In genomic region chr11:117930668-117931330, GRCh38 we compare ENCODE assay signal across 8 cellular contexts. TPM values are rescaled to one million over a fixed set of nuclear protein-coding genes. Genes with fewer than 3 reads are reported as not detected.
DNase-seq lines count a peak whose midpoint lies in the region; ATAC-seq and TF ChIP-seq lines count a peak whose summit lies in the region.
"Had no signal": no experiment of that assay in that cellular context is flagged by ENCODE, and none has a peak within 500 bp of the region (broad histone marks: within the 10 kb centered on the region; RNA-seq: fewer than 3 reads in every experiment).

No MANE protein-coding gene starts in this region.

- H3K27me3 Mint-ChIP-seq in CD4-positive, CD25-positive, alpha-beta regulatory T cell: peaks cover 5% of the 10 kb centered on the region
- no peaks in the 10 kb centered on the region for H3K27me3 Mint-ChIP-seq in activated CD4-positive, alpha-beta memory T cell treated with anti-CD3 and anti-CD28 coated beads for 36 hours

- TF ChIP-seq CTCF in GM10248 (IDR thresholded peaks at IDR 0.05; ENCODE audit: control extremely low read depth, extremely low read depth, low read depth, missing control alignments) (no peak), PC-3 (conservative IDR thresholded peaks at IDR 0.05; ENCODE audit: low read depth, low read length) (no peak)

- peaks cover 26% of the 10 kb centered on the region for H3K4me1 ChIP-seq in CD4-positive, CD25-positive, alpha-beta regulatory T cell (ENCODE audit: control insufficient read depth, insufficient read depth, low read length, poor library complexity, severe bottlenecking)
- H3K4me1 ChIP-seq in PC-3 (ENCODE audit: insufficient read depth, low read length): peaks cover 15% of the 10 kb centered on the region

- no peaks in the 10 kb centered on the region for H3K36me3 Mint-ChIP-seq in CD4-positive, CD25-positive, alpha-beta regulatory T cell
- no peaks in the 10 kb centered on the region for H3K36me3 Mint-ChIP-seq in activated CD4-positive, alpha-beta memory T cell treated with anti-CD3 and anti-CD28 coated beads for 36 hours

- peak; percentile 59 to 63 for ATAC-seq in CD4-positive, CD25-positive, alpha-beta regulatory T cell (ENCODE audit: low read depth in 2 of 2)
- ATAC-seq in PC-3: no peak
- no peak for ATAC-seq in HG03521 (IDR thresholded peaks at IDR 0.05; ENCODE audit: unreplicated experiment)

- H3K4me3 Mint-ChIP-seq in CD4-positive, CD25-positive, alpha-beta regulatory T cell: peak overlapping the region in 3 of 4 donors; percentile 14 to 76 (median 64)
- no peak overlapping the region for H3K4me3 Mint-ChIP-seq in activated CD4-positive, alpha-beta memory T cell treated with anti-CD3 and anti-CD28 coated beads for 36 hours

- H3K36me3 ChIP-seq in CD4-positive, CD25-positive, alpha-beta regulatory T cell (ENCODE audit: control insufficient read depth, insufficient read depth, low read length): no peaks in the 10 kb centered on the region
- no peaks in the 10 kb centered on the region for H3K36me3 ChIP-seq in PC-3 (ENCODE audit: low read depth, low read length)
- H3K36me3 ChIP-seq: esophagus squamous epithelium had no signal

- POLR2A ChIA-PET in GM10248 (lab: Yijun Ruan, JAX) (interaction anchor here (0.6 kb wide), 1 partner anchor 11 kb away, joined by 3 read pairs; no protein-coding TSS in a partner anchor), PC-3 (lab: Charles Lee; ENCODE audit: unreplicated experiment) (no interaction called here)
- POLR2A ChIA-PET in activated CD4-positive, alpha-beta memory T cell treated with anti-CD3 and anti-CD28 coated beads for 36 hours (lab: Charles Lee): interaction anchor here (0.8 to 1.5 kb wide), 3 partner anchors 11 to 56 kb away, joined by 3 to 6 read pairs (median 3); partner anchors contain the start of gene FXYD6

- no peaks in the 10 kb centered on the region for H3K9me3 Mint-ChIP-seq in CD4-positive, CD25-positive, alpha-beta regulatory T cell
- no peaks in the 10 kb centered on the region for H3K9me3 Mint-ChIP-seq in activated CD4-positive, alpha-beta memory T cell treated with anti-CD3 and anti-CD28 coated beads for 36 hours

- no peak overlapping the region for H3K9ac ChIP-seq in PC-3 (ENCODE audit: low read length)

- no peaks in the 10 kb centered on the region for H3K9me3 ChIP-seq in CD4-positive, CD25-positive, alpha-beta regulatory T cell (ENCODE audit: control insufficient read depth in 2 of 2, low read length in 2 of 2)
- no peaks in the 10 kb centered on the region for H3K9me3 ChIP-seq in PC-3 (ENCODE audit: low read length)
- H3K9me3 ChIP-seq: esophagus squamous epithelium had no signal

- no peaks in the 10 kb centered on the region for H4K20me1 ChIP-seq in PC-3 (ENCODE audit: low read length)

- intact Hi-C loops in activated CD4-positive, alpha-beta memory T cell treated with anti-CD3 and anti-CD28 coated beads for 36 hours (cut with micrococcal nuclease): loop anchor here (2.0 to 5.0 kb wide), 2 partner anchors 16 to 122 kb away; no protein-coding TSS in a partner anchor
- intact Hi-C loops in PC-3 (cut with micrococcal nuclease): no loop called here

- H3K27ac Mint-ChIP-seq in CD4-positive, CD25-positive, alpha-beta regulatory T cell: peak overlapping the region; percentile 64 to 91 (median 89)
- H3K27ac Mint-ChIP-seq in activated CD4-positive, alpha-beta memory T cell treated with anti-CD3 and anti-CD28 coated beads for 36 hours: peak overlapping the region; percentile 72

- H3K27ac ChIP-seq in CD4-positive, CD25-positive, alpha-beta regulatory T cell (ENCODE audit: insufficient read depth, low read length, poor library complexity, severe bottlenecking): peak overlapping the region; percentile 15
- no peak overlapping the region for H3K27ac ChIP-seq in PC-3 (ENCODE audit: low read length)

- CTCF ChIA-PET in GM10248 (lab: Yijun Ruan, JAX) (interaction anchor here (0.7 to 9.2 kb wide), 15 partner anchors 10 to 1409 kb away, joined by 3 to 135 read pairs (median 3); no protein-coding TSS in a partner anchor), PC-3 (lab: Charles Lee) (no interaction called here)
- CTCF ChIA-PET in activated CD4-positive, alpha-beta memory T cell treated with anti-CD3 and anti-CD28 coated beads for 36 hours (lab: Charles Lee): interaction anchor here (0.6 to 6.3 kb wide), 5 partner anchors 15 to 122 kb away, joined by 3 to 53 read pairs (median 7); no protein-coding TSS in a partner anchor

- H2AFZ ChIP-seq in PC-3 (ENCODE audit: low read length): no peak overlapping the region

- H3K4me2 ChIP-seq in PC-3 (ENCODE audit: low read length): no peak overlapping the region

- no peaks in the 10 kb centered on the region for H3K79me2 ChIP-seq in PC-3 (ENCODE audit: low read length)

- no peaks in the 10 kb centered on the region for H3K9me2 ChIP-seq in PC-3 (replicated peaks; ENCODE audit: low read length)

- no peak overlapping the region for H3K4me3 ChIP-seq in CD4-positive, CD25-positive, alpha-beta regulatory T cell (ENCODE audit: low read depth, low read length)
- no peak overlapping the region for H3K4me3 ChIP-seq in PC-3 (ENCODE audit: low read length)
- H3K4me3 ChIP-seq: esophagus squamous epithelium had no signal

- DNase-seq in CD4-positive, CD25-positive, alpha-beta regulatory T cell: peak in 2 of 3 donors; percentile 14 to 58
- DNase-seq in GM10248 (ENCODE audit: extremely low spot score): peak; percentile 51
- DNase-seq in activated CD4-positive, alpha-beta memory T cell treated with anti-CD3 and anti-CD28 coated beads for 36 hours: peak; percentile 57
- peak; percentile 87 for DNase-seq in mesenteric fat pad (ENCODE audit: low spot score)
- DNase-seq in PC-3: no peak
- no peak for DNase-seq in NCI-H510A treated with DMSO at 0.1 percent for 48 hours (lab: John Stamatoyannopoulos, UW)
- DNase-seq: esophagus squamous epithelium had no signal

- no peaks in the 10 kb centered on the region for H3K27me3 ChIP-seq in CD4-positive, CD25-positive, alpha-beta regulatory T cell (ENCODE audit: control insufficient read depth, insufficient read depth, low read length)
- H3K27me3 ChIP-seq in PC-3 (ENCODE audit: low read length): peaks cover 40% of the 10 kb centered on the region

- BruUV-seq in PC-3 (replicated peaks; lab: Mats Ljungman, UMichigan): no TSS peak

- no peaks in the 10 kb centered on the region for H3F3A ChIP-seq in PC-3 (ENCODE audit: low read length, unreplicated experiment)

- H3K4me1 Mint-ChIP-seq in CD4-positive, CD25-positive, alpha-beta regulatory T cell: peaks cover 13 to 53% (median 27%) of the 10 kb centered on the region in 4 donors
- peaks cover 47% of the 10 kb centered on the region for H3K4me1 Mint-ChIP-seq in activated CD4-positive, alpha-beta memory T cell treated with anti-CD3 and anti-CD28 coated beads for 36 hours (ENCODE audit: low read depth)

RNA-seq across cellular contexts. Expression of gene TMPRSS13, which starts 1.6 kb away (rescaled TPM):
- 3.4 TPM for total RNA-seq in CD4-positive, CD25-positive, alpha-beta regulatory T cell
- 1 to 10 TPM in 2 of 4 donors, under 1 TPM in 2; 0.57 to 1.4 (median 1.1) TPM for polyA plus RNA-seq in CD4-positive, CD25-positive, alpha-beta regulatory T cell
- 1 to 10 TPM; 2.0 to 2.6 TPM for total RNA-seq in activated CD4-positive, alpha-beta memory T cell treated with anti-CD3 and anti-CD28 coated beads for 36 hours
- 0.39 TPM for total RNA-seq in mesenteric fat pad
- 2.2 and 2.9 TPM in 2 replicates for total RNA-seq in PC-3 (2014; rRNA removed)

RNA-seq across cellular contexts. Expression of gene FXYD6, which starts 54.3 kb away (rescaled TPM):
- total RNA-seq in CD4-positive, CD25-positive, alpha-beta regulatory T cell: not detected
- not detected for polyA plus RNA-seq in CD4-positive, CD25-positive, alpha-beta regulatory T cell
- total RNA-seq in activated CD4-positive, alpha-beta memory T cell treated with anti-CD3 and anti-CD28 coated beads for 36 hours: under 1 TPM; 0.26 to 0.61 TPM
- total RNA-seq in mesenteric fat pad (21.5 TPM), PC-3 (2014; rRNA removed) (not detected in 2 replicates)

RNA-seq across cellular contexts. Expression of gene IL10RA, which starts 55.4 kb away (rescaled TPM):
- total RNA-seq in CD4-positive, CD25-positive, alpha-beta regulatory T cell: 661 TPM
- 100 to 1,000 TPM; 572 to 666 (median 631) TPM for polyA plus RNA-seq in CD4-positive, CD25-positive, alpha-beta regulatory T cell
- total RNA-seq in activated CD4-positive, alpha-beta memory T cell treated with anti-CD3 and anti-CD28 coated beads for 36 hours: 100 to 1,000 TPM; 114 to 117 TPM
- total RNA-seq in mesenteric fat pad (32.1 TPM), PC-3 (2014; rRNA removed) (not detected in 2 replicates)

Comparison
In these comparisons a context has a peak if more than half of its experiments do, and no peak if none do; other contexts are left out.
1. ATAC-seq: peak in CD4-positive, CD25-positive, alpha-beta regulatory T cell (2 of 2); none in PC-3 (single experiment) and HG03521 (single experiment).
2. DNase-seq: peak in CD4-positive, CD25-positive, alpha-beta regulatory T cell (2 of 3), GM10248 (single experiment), activated CD4-positive, alpha-beta memory T cell treated with anti-CD3 and anti-CD28 coated beads for 36 hours (single experiment) and mesenteric fat pad (single experiment); none in PC-3 (single experiment) and NCI-H510A treated with DMSO at 0.1 percent for 48 hours (single experiment).
3. RNA of gene FXYD6, which starts 54.3 kb away (total RNA-seq): 21.5 TPM in mesenteric fat pad (single experiment); 0.26 to 0.61 TPM in activated CD4-positive, alpha-beta memory T cell treated with anti-CD3 and anti-CD28 coated beads for 36 hours, not detected in CD4-positive, CD25-positive, alpha-beta regulatory T cell (single experiment) and not detected in PC-3; every median in the first group is over 10 times any median in the second.
4. RNA of gene IL10RA, which starts 55.4 kb away (total RNA-seq): 661 TPM in CD4-positive, CD25-positive, alpha-beta regulatory T cell (single experiment), 114 to 117 TPM in activated CD4-positive, alpha-beta memory T cell treated with anti-CD3 and anti-CD28 coated beads for 36 hours and 32.1 TPM in mesenteric fat pad (single experiment); not detected in PC-3; every median in the first group is over 10 times any median in the second.